1 cellular context compared by ENCODE assay signal in the genomic region with DNA sequence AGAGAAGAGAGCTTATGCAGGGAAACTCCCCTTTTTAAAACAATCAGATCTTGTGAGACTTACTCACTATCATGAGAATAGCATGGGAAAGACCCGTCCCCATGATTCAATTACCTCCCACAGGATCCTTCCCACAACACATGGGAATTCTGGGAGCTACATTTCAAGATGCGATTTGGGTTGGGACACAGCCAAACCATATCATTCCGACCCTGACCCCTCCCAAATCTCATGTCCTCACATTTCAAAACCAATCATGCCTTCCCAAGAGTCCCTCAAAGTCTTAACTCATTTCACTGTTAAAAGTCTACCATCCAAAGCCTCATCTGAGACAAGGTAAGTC. TPM values are rescaled to one million over a fixed set of nuclear protein-coding genes. Genes with fewer than 3 reads are reported as not detected.
"Had no signal": no experiment of that assay in that cellular context is flagged by ENCODE, and none has a peak within 500 bp of the region (broad histone marks: within the 10 kb centered on the region; RNA-seq: fewer than 3 reads in every experiment).

No MANE protein-coding gene starts in this region.

RNA-seq across cellular contexts. Expression of a gene that starts 42.6 kb away (rescaled TPM):
- total RNA-seq: ascending aorta had no signal
